Comparison of ENCODE assay signal across 8 cellular contexts in the genomic region with DNA sequence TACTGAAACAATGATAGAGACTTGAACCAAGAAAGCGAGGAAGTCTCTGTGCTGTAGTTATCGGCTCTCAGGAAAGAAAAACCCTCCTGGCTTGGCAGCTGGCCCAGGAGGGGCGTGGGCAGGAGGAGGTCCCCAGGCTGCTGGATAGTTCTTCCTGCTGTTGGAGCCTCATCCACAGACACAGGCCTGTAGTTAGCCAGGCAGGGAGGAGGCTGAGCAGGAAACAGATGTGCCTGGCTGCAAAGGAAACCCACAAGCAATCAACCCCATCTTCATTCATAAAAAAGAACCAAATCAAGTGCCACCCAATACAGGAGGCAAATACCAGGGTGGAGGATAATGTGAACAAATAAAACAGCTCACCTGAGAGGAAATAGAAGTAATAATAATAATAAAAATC.
DNase-seq lines count a peak whose midpoint lies in the region; ATAC-seq and TF ChIP-seq lines count a peak whose summit lies in the region.

No MANE protein-coding gene starts in this region.

- H3K4me3 Mint-ChIP-seq in activated CD8-positive, alpha-beta memory T cell treated with anti-CD3 and anti-CD28 coated beads, Interleukin-2, amount 10 ng/mL, durations not matched to agents 7 days and 5 days, result no peak overlapping the region

- no peaks in the 10 kb centered on the region for H3K4me1 Mint-ChIP-seq in activated CD8-positive, alpha-beta memory T cell treated with anti-CD3 and anti-CD28 coated beads, Interleukin-2, amount 10 ng/mL, durations not matched to agents 7 days and 5 days

- no peak for ATAC-seq in activated CD8-positive, alpha-beta memory T cell treated with anti-CD3 and anti-CD28 coated beads, Interleukin-2, amount 10 ng/mL, durations not matched to agents 7 days and 5 days

- DNase-seq in Daoy (ENCODE audit: low read depth), result peak; percentile 82
- peak; percentile 84 for DNase-seq in NCI-H2171 (lab: John Stamatoyannopoulos, UW)
- DNase-seq in anterior cingulate cortex (lab: John Stamatoyannopoulos, UW), result peak in 35 of 58 donors; percentile 3 to 62 (median 34)
- DNase-seq in iris pigment epithelial cell (ENCODE audit: low read depth), result peak; percentile 81
- no peak for DNase-seq in cortex of kidney (lab: John Stamatoyannopoulos, UW)
- DNase-seq in GM10248 (ENCODE audit: extremely low spot score), result no peak
- DNase-seq in activated CD8-positive, alpha-beta memory T cell treated with anti-CD3 and anti-CD28 coated beads, Interleukin-2, amount 10 ng/mL, durations not matched to agents 7 days and 5 days, result no peak
- no peak for DNase-seq in stimulated activated CD4-positive, alpha-beta T cell treated with anti-CD3 and anti-CD28 coated beads, Interleukin-12 subunit alpha, Interleukin-12 subunit beta, amount 100 ng/mL, for 4 hours

- H3K36me3 Mint-ChIP-seq in activated CD8-positive, alpha-beta memory T cell treated with anti-CD3 and anti-CD28 coated beads, Interleukin-2, amount 10 ng/mL, durations not matched to agents 7 days and 5 days, result no peaks in the 10 kb centered on the region

- TF ChIP-seq CTCF in GM10248 (IDR thresholded peaks at IDR 0.05; ENCODE audit: control extremely low read depth, extremely low read depth, low read depth, missing control alignments), result no peak

- H3K9me3 Mint-ChIP-seq in activated CD8-positive, alpha-beta memory T cell treated with anti-CD3 and anti-CD28 coated beads, Interleukin-2, amount 10 ng/mL, durations not matched to agents 7 days and 5 days (ENCODE audit: low read depth), result no peaks in the 10 kb centered on the region

- H3K27ac Mint-ChIP-seq in activated CD8-positive, alpha-beta memory T cell treated with anti-CD3 and anti-CD28 coated beads, Interleukin-2, amount 10 ng/mL, durations not matched to agents 7 days and 5 days, result no peak overlapping the region

- POLR2A ChIA-PET in GM10248 (lab: Yijun Ruan, JAX), result no interaction called here

- CTCF ChIA-PET in GM10248 (lab: Yijun Ruan, JAX), result interaction anchor here (1.3 kb wide), 1 partner anchor 47 kb away, joined by 3 read pairs; no protein-coding TSS in a partner anchor
- CTCF ChIA-PET in activated CD8-positive, alpha-beta memory T cell treated with anti-CD3 and anti-CD28 coated beads, Interleukin-2, amount 10 ng/mL, durations not matched to agents 7 days and 5 days (lab: Charles Lee), result no interaction called here

- H3K27me3 Mint-ChIP-seq in activated CD8-positive, alpha-beta memory T cell treated with anti-CD3 and anti-CD28 coated beads, Interleukin-2, amount 10 ng/mL, durations not matched to agents 7 days and 5 days, result peaks cover 26% of the 10 kb centered on the region

Comparison
In these comparisons a context has a peak if more than half of its experiments do, and no peak if none do; other contexts are left out.
1. DNase-seq: peak in Daoy (single experiment), NCI-H2171 (single experiment), anterior cingulate cortex (35 of 58) and iris pigment epithelial cell (single experiment); none in cortex of kidney (single experiment), GM10248 (single experiment), activated CD8-positive, alpha-beta memory T cell treated with anti-CD3 and anti-CD28 coated beads, Interleukin-2, amount 10 ng/mL, durations not matched to agents 7 days and 5 days (single experiment) and stimulated activated CD4-positive, alpha-beta T cell treated with anti-CD3 and anti-CD28 coated beads, Interleukin-12 subunit alpha, Interleukin-12 subunit beta, amount 100 ng/mL, for 4 hours (single experiment).